ENCODE assay signal across 21 cellular contexts in genomic region chr3:14539384-14540208, GRCh38. TPM values are rescaled to one million over a fixed set of nuclear protein-coding genes. Genes with fewer than 3 reads are reported as not detected.
DNase-seq lines count a peak whose midpoint lies in the region; ATAC-seq and TF ChIP-seq lines count a peak whose summit lies in the region.
"Had no signal": no experiment of that assay in that cellular context is flagged by ENCODE, and none has a peak within 500 bp of the region (broad histone marks: within the 10 kb centered on the region; RNA-seq: fewer than 3 reads in every experiment).

No MANE protein-coding gene starts in this region.

- no peak for TF ChIP-seq CTCF in neural progenitor cell (IDR thresholded peaks at IDR 0.05)

- peaks cover 5% of the 10 kb centered on the region for H3F3A ChIP-seq in neural progenitor cell (ENCODE audit: low read depth)

- H3K9me3 Mint-ChIP-seq in neural progenitor cell: no peaks in the 10 kb centered on the region
- H3K9me3 Mint-ChIP-seq: activated CD4-positive, alpha-beta T cell treated with anti-CD3 and anti-CD28 coated beads, Interleukin-2, amount 10 ng/mL, durations not matched to agents 7 days and 5 days; activated naive CD4-positive, alpha-beta T cell treated with anti-CD3 and anti-CD28 coated beads, Interleukin-2, amount 50 U/mL, for 24 hours; activated T-helper 1 cell treated with anti-CD3 and anti-CD28 coated beads, Interleukin-12 subunit alpha, Interleukin-12 subunit beta, Interleukin-2, Interleukin-4 antibody, amounts not matched to agents 30 ng/mL and 10 ng/mL and 1 ng/mL, durations not matched to agents 14 hours and 24 hours and 36 hours had no signal

- no peak overlapping the region for H3K4me3 Mint-ChIP-seq in neural progenitor cell
- H3K4me3 Mint-ChIP-seq: activated CD4-positive, alpha-beta T cell treated with anti-CD3 and anti-CD28 coated beads, Interleukin-2, amount 10 ng/mL, durations not matched to agents 7 days and 5 days; activated naive CD4-positive, alpha-beta T cell treated with anti-CD3 and anti-CD28 coated beads, Interleukin-2, amount 50 U/mL, for 24 hours; activated T-helper 1 cell treated with anti-CD3 and anti-CD28 coated beads, Interleukin-12 subunit alpha, Interleukin-12 subunit beta, Interleukin-2, Interleukin-4 antibody, amounts not matched to agents 30 ng/mL and 10 ng/mL and 1 ng/mL, durations not matched to agents 14 hours and 24 hours and 36 hours; naive B cell had no signal

- intact Hi-C loops in Right ventricle myocardium superior (cut with DNase I): no loop called here

- H3K9me3 ChIP-seq in SJCRH30 (replicated peaks): no peaks in the 10 kb centered on the region
- H3K9me3 ChIP-seq in neural progenitor cell (ENCODE audit: low read depth): no peaks in the 10 kb centered on the region
- H3K9me3 ChIP-seq: BLaER1 treated with 17β-estradiol and CSF1 and Interleukin-3, amounts not matched to agents 10 nM and 100 nM; right lobe of liver; upper lobe of right lung had no signal

- H3K9ac ChIP-seq in neural progenitor cell: no peak overlapping the region
- H3K9ac ChIP-seq: BLaER1 treated with 17β-estradiol and CSF1 and Interleukin-3, amounts not matched to agents 10 nM and 100 nM had no signal

- H2AFZ ChIP-seq in neural progenitor cell (replicated peaks): no peak overlapping the region

- peak; percentile 23 to 36 for DNase-seq in SJCRH30
- DNase-seq in Right ventricle myocardium superior: peak; percentile 40
- DNase-seq in neural progenitor cell (ENCODE audit: low spot score): no peak
- no peak for DNase-seq in stimulated activated CD4-positive, alpha-beta T cell treated with anti-CD3 and anti-CD28 coated beads, Interleukin-12 subunit alpha, Interleukin-12 subunit beta, amount 100 ng/mL, for 4 hours
- DNase-seq in activated effector memory CD4-positive, alpha-beta T cell treated with Interleukin-2 at 50 U/mL for 16 hours: no peak
- no peak for DNase-seq in NCI-H1048 (lab: John Stamatoyannopoulos, UW)
- DNase-seq: activated CD4-positive, alpha-beta T cell treated with anti-CD3 and anti-CD28 coated beads, Interleukin-2, amount 10 ng/mL, durations not matched to agents 7 days and 5 days; caudate nucleus; DND-41; Karpas-422; mesendoderm; naive B cell; NCI-H1930; NCI-H2227 treated with DMSO at 0.1 percent for 48 hours; upper lobe of right lung had no signal

- H3K27ac Mint-ChIP-seq in neural progenitor cell: peak overlapping the region; percentile 37
- H3K27ac Mint-ChIP-seq: activated CD4-positive, alpha-beta T cell treated with anti-CD3 and anti-CD28 coated beads, Interleukin-2, amount 10 ng/mL, durations not matched to agents 7 days and 5 days; activated naive CD4-positive, alpha-beta T cell treated with anti-CD3 and anti-CD28 coated beads, Interleukin-2, amount 50 U/mL, for 24 hours; activated T-helper 1 cell treated with anti-CD3 and anti-CD28 coated beads, Interleukin-12 subunit alpha, Interleukin-12 subunit beta, Interleukin-2, Interleukin-4 antibody, amounts not matched to agents 30 ng/mL and 10 ng/mL and 1 ng/mL, durations not matched to agents 14 hours and 24 hours and 36 hours; naive B cell had no signal

- H3K79me2 ChIP-seq in neural progenitor cell (ENCODE audit: low read depth): no peaks in the 10 kb centered on the region

- H3K36me3 Mint-ChIP-seq in neural progenitor cell: no peaks in the 10 kb centered on the region
- H3K36me3 Mint-ChIP-seq: activated naive CD4-positive, alpha-beta T cell treated with anti-CD3 and anti-CD28 coated beads, Interleukin-2, amount 50 U/mL, for 24 hours; naive B cell had no signal

- H3K4me1 ChIP-seq in SJCRH30 (no peaks in the 10 kb centered on the region; the same call in 1 of the 2 replicates), neural progenitor cell (peaks cover 8% of the 10 kb centered on the region)
- H3K4me1 ChIP-seq: right lobe of liver, upper lobe of right lung had no signal

- peak; percentile 58 for ATAC-seq in Right ventricle myocardium superior (ENCODE audit: poor library complexity)
- ATAC-seq: right lobe of liver, upper lobe of right lung had no signal

- H3K36me3 ChIP-seq in SJCRH30 (no peaks in the 10 kb centered on the region), neural progenitor cell (no peaks in the 10 kb centered on the region)
- H3K36me3 ChIP-seq: BLaER1 treated with 17β-estradiol and CSF1 and Interleukin-3, amounts not matched to agents 10 nM and 100 nM; right lobe of liver; upper lobe of right lung had no signal

- peaks cover 12% of the 10 kb centered on the region for H3K27me3 Mint-ChIP-seq in neural progenitor cell (ENCODE audit: insufficient read depth, low read depth)
- H3K27me3 Mint-ChIP-seq: activated CD4-positive, alpha-beta T cell treated with anti-CD3 and anti-CD28 coated beads, Interleukin-2, amount 10 ng/mL, durations not matched to agents 7 days and 5 days; activated naive CD4-positive, alpha-beta T cell treated with anti-CD3 and anti-CD28 coated beads, Interleukin-2, amount 50 U/mL, for 24 hours had no signal

- no peak overlapping the region for H3K4me2 ChIP-seq in neural progenitor cell

- H3K27me3 ChIP-seq in SJCRH30 (peaks cover 3% of the 10 kb centered on the region; the same call in 1 of the 2 replicates), neural progenitor cell (peaks cover 11% of the 10 kb centered on the region)
- H3K27me3 ChIP-seq: BLaER1 treated with 17β-estradiol and CSF1 and Interleukin-3, amounts not matched to agents 10 nM and 100 nM; right lobe of liver had no signal

- peaks cover 22% of the 10 kb centered on the region for H3K4me1 Mint-ChIP-seq in neural progenitor cell
- H3K4me1 Mint-ChIP-seq: activated CD4-positive, alpha-beta T cell treated with anti-CD3 and anti-CD28 coated beads, Interleukin-2, amount 10 ng/mL, durations not matched to agents 7 days and 5 days; activated naive CD4-positive, alpha-beta T cell treated with anti-CD3 and anti-CD28 coated beads, Interleukin-2, amount 50 U/mL, for 24 hours; naive B cell had no signal

- H3K27ac ChIP-seq in SJCRH30 (no peak overlapping the region; the same call in 1 of the 2 replicates), neural progenitor cell (no peak overlapping the region), temporal lobe (ENCODE audit: low read depth, low read length) (peak overlapping the region; percentile 44)
- H3K27ac ChIP-seq: BLaER1 treated with 17β-estradiol and CSF1 and Interleukin-3, amounts not matched to agents 10 nM and 100 nM; right lobe of liver; upper lobe of right lung had no signal

- H3K4me3 ChIP-seq in SJCRH30 (peak overlapping the region; percentile 53), neural progenitor cell (no peak overlapping the region)
- H3K4me3 ChIP-seq: BLaER1 treated with 17β-estradiol and CSF1 and Interleukin-3, amounts not matched to agents 10 nM and 100 nM; right lobe of liver; upper lobe of right lung had no signal

- H4K20me1 ChIP-seq in neural progenitor cell (ENCODE audit: low read depth): no peaks in the 10 kb centered on the region

RNA-seq across cellular contexts. Expression of gene GRIP2, which starts 0.5 kb away (rescaled TPM):
- 0.57 and 0.96 TPM in 2 replicates for total RNA-seq in SJCRH30 (2014; rRNA removed; shearing (Covaris generic))
- total RNA-seq in Right ventricle myocardium superior (40.1 TPM), neural progenitor cell (ENCODE audit: low replicate concordance) (0.25 TPM in 1 of 2 replicates, not detected in the other), temporal lobe (7.4 TPM)
- total RNA-seq: activated T-helper 1 cell treated with anti-CD3 and anti-CD28 coated beads, Interleukin-12 subunit alpha, Interleukin-12 subunit beta, Interleukin-2, Interleukin-4 antibody, amounts not matched to agents 30 ng/mL and 10 ng/mL and 1 ng/mL, durations not matched to agents 14 hours and 24 hours and 36 hours; dermis microvascular lymphatic vessel endothelial cell had no signal

Comparison
In these comparisons a context has a peak if more than half of its experiments do, and no peak if none do; other contexts are left out.
1. DNase-seq: peak in SJCRH30 (2 of 2) and Right ventricle myocardium superior (single experiment); none in neural progenitor cell (single experiment), stimulated activated CD4-positive, alpha-beta T cell treated with anti-CD3 and anti-CD28 coated beads, Interleukin-12 subunit alpha, Interleukin-12 subunit beta, amount 100 ng/mL, for 4 hours (single experiment), activated effector memory CD4-positive, alpha-beta T cell treated with Interleukin-2 at 50 U/mL for 16 hours (single experiment) and NCI-H1048 (single experiment).